ENCODE assay signal across 8 cellular contexts in the genomic region with DNA sequence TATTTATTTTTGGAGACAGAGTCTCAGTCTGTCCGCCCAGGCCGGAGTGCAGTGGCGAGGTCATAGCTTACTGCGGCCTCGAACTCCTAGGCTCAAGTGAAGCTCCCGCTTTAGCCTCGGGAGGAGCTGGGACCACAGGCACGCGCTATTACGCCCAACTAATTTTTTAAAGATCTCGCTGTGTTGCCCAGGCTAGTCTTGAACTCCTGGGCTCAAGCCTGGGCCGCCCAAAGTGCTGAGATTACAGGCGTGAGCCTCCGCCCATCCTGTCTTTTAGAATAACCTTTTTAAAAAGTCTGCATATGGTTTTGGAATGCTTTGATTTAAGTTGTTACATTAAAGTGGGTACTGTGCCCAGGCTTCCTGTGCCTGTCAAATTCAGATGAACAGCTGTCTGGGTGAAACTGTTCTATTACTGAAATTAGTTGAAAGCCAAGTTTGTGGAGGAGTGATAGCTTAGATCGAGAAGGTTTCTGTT. TPM values are rescaled to one million over a fixed set of nuclear protein-coding genes. Genes with fewer than 3 reads are reported as not detected.
DNase-seq lines count a peak whose midpoint lies in the region; ATAC-seq and TF ChIP-seq lines count a peak whose summit lies in the region.

No MANE protein-coding gene starts in this region.

- peak overlapping the region; percentile 100 for H3K4me3 ChIP-seq in foreskin fibroblast (ENCODE audit: low read depth in 1 of 2, low read length in 2 of 2)

- peak; percentile 43 for ATAC-seq in HG03378 (IDR thresholded peaks at IDR 0.05; ENCODE audit: unreplicated experiment)
- peak; percentile 18 for ATAC-seq in sciatic nerve

- intact Hi-C loops in sciatic nerve (cut with DNase I) = no loop called here

- no peak for TF ChIP-seq CTCF in foreskin fibroblast (IDR thresholded peaks at IDR 0.05; ENCODE audit: low read depth, low read length)

- peak; percentile 4 for DNase-seq in activated gamma-delta T cell treated with Interleukin-2 at 50 U/mL for 16 hours
- DNase-seq in activated gamma-delta T cell (lab: John Stamatoyannopoulos, UW) = no peak
- DNase-seq in activated CD8-positive, alpha-beta memory T cell treated with anti-CD3 and anti-CD28 coated beads, Interleukin-2, amount 50 U/mL, for 4 hours = peak; percentile 19
- DNase-seq in foreskin fibroblast = peak in 1 of 2 donors; percentile 32
- DNase-seq in sciatic nerve (ENCODE audit: low spot score) = no peak
- no peak for DNase-seq in MV-4-11 (lab: John Stamatoyannopoulos, UW)
- DNase-seq in NCI-H1105 treated with DMSO at 0.1 percent for 48 hours (lab: John Stamatoyannopoulos, UW) = no peak

RNA-seq across cellular contexts. Expression of a gene that starts 0.9 kb away (rescaled TPM):
- total RNA-seq in sciatic nerve = 50.3 TPM

RNA-seq across cellular contexts. Expression of a gene that starts 5.8 kb away (rescaled TPM):
- total RNA-seq in sciatic nerve = 0.09 TPM

Comparison
In these comparisons a context has a peak if more than half of its experiments do, and no peak if none do; other contexts are left out.
1. DNase-seq: peak in activated gamma-delta T cell treated with Interleukin-2 at 50 U/mL for 16 hours (single experiment) and activated CD8-positive, alpha-beta memory T cell treated with anti-CD3 and anti-CD28 coated beads, Interleukin-2, amount 50 U/mL, for 4 hours (single experiment); none in activated gamma-delta T cell (single experiment), sciatic nerve (single experiment), MV-4-11 (single experiment) and NCI-H1105 treated with DMSO at 0.1 percent for 48 hours (single experiment).